In genomic region chr1:13494712-13495111, GRCh38 we compare ENCODE assay signal across 1 cellular context.
TF ChIP-seq lines count a peak whose summit lies in the region.

No MANE protein-coding gene starts in this region.

TF ChIP-seq in H1, 55 proteins besides CTCF, POLR2A, EP300 and RAD21:
- no peak for TF ChIP-seq CHD2 (IDR thresholded peaks at IDR 0.05; ENCODE audit: low read length)
- no peak for TF ChIP-seq PHF8 (conservative IDR thresholded peaks at IDR 0.05; ENCODE audit: low read depth, low read length)
- no peak for TF ChIP-seq SIX5 (IDR thresholded peaks at IDR 0.05; ENCODE audit: low read depth, low read length)
TF ChIP-seq in H1: peak in this region for 0.
